8 cellular contexts compared by ENCODE assay signal in genomic region chr2:111872806-111873205, GRCh38. TPM values are rescaled to one million over a fixed set of nuclear protein-coding genes. Genes with fewer than 3 reads are reported as not detected.
A peak's percentile ranks its signal among the peaks of the same experiment; 100 is the strongest.
DNase-seq lines count a peak whose midpoint lies in the region; ATAC-seq, FAIRE-seq and TF ChIP-seq lines count a peak whose summit lies in the region.
"Not testable (repeated sequence)": the region's sequence is repeated elsewhere in the genome, so short reads cannot be mapped to it uniquely, and the experiment has no call there.
"Had no signal": no experiment of that assay in that cellular context is flagged by ENCODE, and none has a peak within 500 bp of the region (broad histone marks: within the 10 kb centered on the region; RNA-seq: fewer than 3 reads in every experiment).

No MANE protein-coding gene starts in this region.

- H3K79me2 ChIP-seq in K562 (ENCODE audit: control insufficient read depth, insufficient read depth, low read length) = not testable (repeated sequence)

- H3K4me3 ChIP-seq in A549; K562; kidney (ENCODE audit: low read length in 2 of 2): not testable (repeated sequence)

- WGBS in A549 (ENCODE audit: missing lambda C conversion rate) = 81% methylated on average over 2 of the region's 2 CpGs
- WGBS in K562 (ENCODE audit: insufficient coverage, low coverage, missing lambda C conversion rate) = 88% methylated on average over 2 of the region's 2 CpGs

- TF ChIP-seq POLR2A in A549 (IDR thresholded peaks at IDR 0.05; ENCODE audit: low read length); H54 (IDR thresholded peaks at IDR 0.05; ENCODE audit: low read depth, low read length); K562 (conservative IDR thresholded peaks at IDR 0.05): not testable (repeated sequence)

- H3K9me1 ChIP-seq in K562 (ENCODE audit: control insufficient read depth, insufficient read depth, low read length) = not testable (repeated sequence)

- not testable (repeated sequence) for H2AFZ ChIP-seq in K562 (ENCODE audit: low read depth, low read length)

- H3K9ac ChIP-seq in K562 (ENCODE audit: insufficient read depth in 1 of 2, low read depth in 2 of 2, low read length in 2 of 2); kidney (ENCODE audit: low read length in 2 of 2): not testable (repeated sequence)

- not testable (repeated sequence) for H3K4me2 ChIP-seq in A549; K562 (ENCODE audit: insufficient read depth, low read length)

- intact Hi-C loops in K562 (cut with micrococcal nuclease); kidney (cut with DNase I): not testable (repeated sequence)

- TF ChIP-seq EP300 in A549 (IDR thresholded peaks at IDR 0.05); K562 (IDR thresholded peaks at IDR 0.05; ENCODE audit: low read length): not testable (repeated sequence)

- not testable (repeated sequence) for H3K4me1 ChIP-seq in A549; K562 (replicated peaks in 1 of 2; ENCODE audit: control insufficient read depth in 2 of 2, insufficient read depth in 2 of 2, low read length in 2 of 2); kidney (ENCODE audit: control insufficient read depth in 1 of 2, insufficient read depth in 1 of 2, low read depth in 1 of 2, low read length in 2 of 2)

- BruUV-seq in K562 (replicated peaks; lab: Mats Ljungman, UMichigan) = not testable (repeated sequence)

- TF ChIP-seq RAD21 in A549 (conservative IDR thresholded peaks at IDR 0.05 in 1 of 2, IDR thresholded peaks at IDR 0.05 in 1 of 2); K562 (CRISPR knock-in tag; conservative IDR thresholded peaks at IDR 0.05 in 1 of 2, IDR thresholded peaks at IDR 0.05 in 1 of 2): not testable (repeated sequence)

- POLR2A ChIA-PET in A549 (lab: Yijun Ruan, JAX); K562 (lab: Yijun Ruan, JAX): not testable (repeated sequence)

- not testable (repeated sequence) for H3K27ac ChIP-seq in A549; K562 (ENCODE audit: extremely low read depth, low read depth, low read length); kidney (ENCODE audit: low read depth in 2 of 2, low read length in 2 of 2)

- in situ Hi-C loops in K562 (cut with MboI) = not testable (repeated sequence)

- TF ChIP-seq CTCF in A549 (IDR thresholded peaks at IDR 0.05); K562 (IDR thresholded peaks at IDR 0.05 in 2 of 3, conservative IDR thresholded peaks at IDR 0.05 in 1 of 3; ENCODE audit: insufficient read depth in 2 of 3, low read depth in 1 of 3, low read length in 3 of 3); kidney (IDR thresholded peaks at IDR 0.05; ENCODE audit: borderline replicate concordance, extremely low read depth, insufficient read depth): not testable (repeated sequence)

- DNase-seq in A549 (ENCODE audit: low read depth in 1 of 2, low spot score in 1 of 2); H54 (ENCODE audit: insufficient read length, low spot score); K562 (ENCODE audit: extremely low read depth in 1 of 4, low spot score in 3 of 4); kidney: not testable (repeated sequence)
- peak; percentile 65 for DNase-seq in EL

- CTCF ChIA-PET in A549 (lab: Yijun Ruan, JAX); K562 (lab: Yijun Ruan, JAX; ENCODE audit: low intra/inter-chr PET ratio): not testable (repeated sequence)

- ATAC-seq in A549, K562: not testable (repeated sequence)

- H3K9me3 ChIP-seq in A549; K562 (replicated peaks; ENCODE audit: control insufficient read depth, insufficient read depth, low read depth, low read length); kidney (ENCODE audit: control insufficient read depth in 1 of 2, low read length in 2 of 2): not testable (repeated sequence)

- not testable (repeated sequence) for H3K27me3 ChIP-seq in K562 (ENCODE audit: control insufficient read depth in 2 of 2, insufficient read depth in 2 of 2, low read length in 2 of 2)

- H4K20me1 ChIP-seq in K562 (replicated peaks; ENCODE audit: control insufficient read depth, insufficient read depth, low read length) = not testable (repeated sequence)

- FAIRE-seq in A549 (lab: Jason Lieb, UNC) (peak; percentile 95), H54 (lab: Jason Lieb, UNC) (peak; percentile 92), TTC549 (lab: Jason Lieb, UNC) (peak; percentile 85), K562 (lab: Jason Lieb, UNC) (peak; percentile 26), endometrium (lab: Jason Lieb, UNC) (peak; percentile 86), kidney (lab: Jason Lieb, UNC) (peak; percentile 69)

- H3K36me3 ChIP-seq in K562 (ENCODE audit: control insufficient read depth, insufficient read depth, low read length) = peaks cover 71% of the 10 kb centered on the region; the same call in 2 of the 3 replicates
- not testable (repeated sequence) for H3K36me3 ChIP-seq in kidney (ENCODE audit: control insufficient read depth in 1 of 2, insufficient read depth in 2 of 2, low read length in 2 of 2)

RNA-seq across cellular contexts. Expression of gene ANAPC1, which starts 11.2 kb away (rescaled TPM):
- polyA plus RNA-seq in A549 (2011; rRNA removed) (66.5 and 79.3 TPM in 2 replicates), A549 (2017; fragmentation: RNase III; extraction: RNeasy Plus Mini Kit Qiagen cat#74134 plus additional on column Dnase treatment) (42.4 to 46.9 TPM (median 45.3 TPM) in 3 replicates), K562 (2011; rRNA removed) (67.3 and 78.2 TPM in 2 replicates), K562 (2014; fragmentation: Illumina TruSeq; extraction: Trizol) (52.2 and 61.3 TPM in 2 replicates), K562 (2014; fragmentation: Nextera tagmentation; extraction: Ambion mirVana) (10 to 100 TPM; 14.0 to 18.9 TPM), K562 (2014; rRNA removed) (57.5 and 77.5 TPM in 2 replicates), kidney (ENCODE audit: insufficient read depth, low read depth, low replicate concordance) (5.8 TPM)
- 21.4 and 26.0 TPM in 2 replicates for polyA plus RNA-seq in A549 (2012; cell fraction: cytosol; rRNA removed)
- polyA plus RNA-seq in A549 (2012; cell fraction: nucleus; rRNA removed) = 23.8 and 37.1 TPM in 2 replicates
- polyA minus RNA-seq in A549 (2011; rRNA and poly(A)+ RNA removed) = 104 and 126 TPM in 2 replicates
- 248 and 378 TPM in 2 replicates for total RNA-seq in K562 (2011; cell fraction: chromatin; rRNA removed; ENCODE audit: low replicate concordance)
- 149 and 174 TPM in 2 replicates for total RNA-seq in K562 (2011; cell fraction: nucleolus; rRNA removed)
- total RNA-seq in K562 (2011; cell fraction: nucleoplasm; rRNA removed) = 181 and 218 TPM in 2 replicates
- total RNA-seq in K562 (2014; rRNA removed) (126 and 155 TPM in 2 replicates), K562 (2014; rRNA removed; fragmentation: Illumina TruSeq; extraction: Trizol) (97.8 and 98.2 TPM in 2 replicates), K562 (2015; rRNA removed; fragmentation: Illumina TruSeq; extraction: Trizol) (84.3 and 87.1 TPM in 2 replicates), K562 (2021) (102 and 112 TPM in 2 replicates), kidney (33.2 TPM)
- 42.5 and 56.6 TPM in 2 replicates for polyA plus RNA-seq in K562 (2011; cell fraction: cytosol; rRNA removed)
- 87.3 and 96.1 TPM in 2 replicates for polyA plus RNA-seq in K562 (2011; cell fraction: nucleus; rRNA removed)
- polyA plus RNA-seq in K562 (2012) = 25.3 and 38.9 TPM in 2 replicates
- polyA minus RNA-seq in K562 (2011; rRNA and poly(A)+ RNA removed) = 219 and 246 TPM in 2 replicates
- 81.3 and 88.9 TPM in 2 replicates for polyA minus RNA-seq in K562 (2011; cell fraction: cytosol; rRNA and poly(A)+ RNA removed)
- 185 and 193 TPM in 2 replicates for polyA minus RNA-seq in K562 (2011; cell fraction: nucleus; rRNA and poly(A)+ RNA removed)

RNA-seq across cellular contexts. Expression of gene MERTK, which starts 25.6 kb away (rescaled TPM):
- polyA plus RNA-seq in A549 (2011; rRNA removed) (4.0 and 4.4 TPM in 2 replicates), A549 (2017; fragmentation: RNase III; extraction: RNeasy Plus Mini Kit Qiagen cat#74134 plus additional on column Dnase treatment) (1.0 to 1.4 TPM (median 1.2 TPM) in 3 replicates), K562 (2011; rRNA removed) (1.6 and 2.7 TPM in 2 replicates), K562 (2014; fragmentation: Illumina TruSeq; extraction: Trizol) (0.93 and 1.2 TPM in 2 replicates), K562 (2014; fragmentation: Nextera tagmentation; extraction: Ambion mirVana) (under 1 TPM; 0.23 to 0.31 TPM), K562 (2014; rRNA removed) (0.74 and 1.3 TPM in 2 replicates), kidney (ENCODE audit: insufficient read depth, low read depth, low replicate concordance) (9.2 TPM)
- 2.4 TPM in 2 replicates for polyA plus RNA-seq in A549 (2012; cell fraction: cytosol; rRNA removed)
- 2.9 and 4.5 TPM in 2 replicates for polyA plus RNA-seq in A549 (2012; cell fraction: nucleus; rRNA removed)
- polyA minus RNA-seq in A549 (2011; rRNA and poly(A)+ RNA removed) = 3.7 and 4.6 TPM in 2 replicates
- 5.8 and 6.9 TPM in 2 replicates for total RNA-seq in K562 (2011; cell fraction: chromatin; rRNA removed; ENCODE audit: low replicate concordance)
- total RNA-seq in K562 (2011; cell fraction: nucleolus; rRNA removed) = 5.0 and 5.3 TPM in 2 replicates
- total RNA-seq in K562 (2011; cell fraction: nucleoplasm; rRNA removed) = 4.0 and 4.7 TPM in 2 replicates
- total RNA-seq in K562 (2014; rRNA removed) (0.82 and 1.1 TPM in 2 replicates), K562 (2014; rRNA removed; fragmentation: Illumina TruSeq; extraction: Trizol) (0.73 and 0.83 TPM in 2 replicates), K562 (2015; rRNA removed; fragmentation: Illumina TruSeq; extraction: Trizol) (0.62 and 0.68 TPM in 2 replicates), K562 (2021) (1.1 and 1.4 TPM in 2 replicates), kidney (32.2 TPM)
- 1.7 and 2.3 TPM in 2 replicates for polyA plus RNA-seq in K562 (2011; cell fraction: cytosol; rRNA removed)
- 2.4 and 3.4 TPM in 2 replicates for polyA plus RNA-seq in K562 (2011; cell fraction: nucleus; rRNA removed)
- polyA plus RNA-seq in K562 (2012) = 0.96 and 1.6 TPM in 2 replicates
- polyA minus RNA-seq in K562 (2011; rRNA and poly(A)+ RNA removed) = 2.4 and 4.1 TPM in 2 replicates
- polyA minus RNA-seq in K562 (2011; cell fraction: cytosol; rRNA and poly(A)+ RNA removed) = 1.4 and 1.8 TPM in 2 replicates
- 1.5 and 3.2 TPM in 2 replicates for polyA minus RNA-seq in K562 (2011; cell fraction: nucleus; rRNA and poly(A)+ RNA removed)
- polyA plus RNA-seq: CD4-positive, CD25-positive, alpha-beta regulatory T cell had no signal
